Comparison of ENCODE assay signal across 23 cellular contexts in genomic region chr10:132959296-132959961, GRCh38. TPM values are rescaled to one million over a fixed set of nuclear protein-coding genes. Genes with fewer than 3 reads are reported as not detected.
A peak's percentile ranks its signal among the peaks of the same experiment; 100 is the strongest.
DNase-seq lines count a peak whose midpoint lies in the region; ATAC-seq, FAIRE-seq and TF ChIP-seq lines count a peak whose summit lies in the region.
"Had no signal": no experiment of that assay in that cellular context is flagged by ENCODE, and none has a peak within 500 bp of the region (broad histone marks: within the 10 kb centered on the region; RNA-seq: fewer than 3 reads in every experiment).

No MANE protein-coding gene starts in this region.

- DNase-seq in activated CD8-positive, alpha-beta memory T cell treated with anti-CD3 and anti-CD28 coated beads, Interleukin-2, amount 50 U/mL, for 48 hours, result peak; percentile 42
- no peak for DNase-seq in activated CD8-positive, alpha-beta memory T cell treated with anti-CD3 and anti-CD28 coated beads, Interleukin-2, amount 50 U/mL, for 4 hours
- no peak for DNase-seq in A549 (ENCODE audit: low read depth in 1 of 2, low spot score in 1 of 2)
- no peak for DNase-seq in neuronal stem cell (ENCODE audit: low spot score)
- no peak for DNase-seq in AG20443 (ENCODE audit: low spot score)
- DNase-seq in caudate nucleus (lab: John Stamatoyannopoulos, UW), result no peak
- no peak for DNase-seq in nephron progenitor cell
- DNase-seq: Calu3; CD8-positive, alpha-beta T cell; DMS79; MM.1S; NCI-H1092; NCI-H1436 treated with DMSO at 0.1 percent for 48 hours; NCI-H2029; NCI-H345; NCI-H524 treated with DMSO at 0.1 percent for 48 hours; PC-9 had no signal

- no peak overlapping the region for H2BK12ac ChIP-seq in neuronal stem cell (ENCODE audit: low read length)

- no peak for TF ChIP-seq RAD21 in A549 (conservative IDR thresholded peaks at IDR 0.05 in 1 of 2, IDR thresholded peaks at IDR 0.05 in 1 of 2)

- peak overlapping the region; percentile 6 for H2AK5ac ChIP-seq in neuronal stem cell (ENCODE audit: low read depth, low read length)

- peak overlapping the region; percentile 41 for H2BK120ac ChIP-seq in neuronal stem cell (ENCODE audit: low read depth, low read length)

- H3K4me2 ChIP-seq in A549, result no peak overlapping the region
- H3K4me2 ChIP-seq in neuronal stem cell (ENCODE audit: insufficient read depth, low read length, poor library complexity, severe bottlenecking), result no peak overlapping the region
- H3K4me2 ChIP-seq: PC-9 had no signal

- H3K9me3 ChIP-seq in A549 (no peaks in the 10 kb centered on the region), HEK293 (ENCODE audit: control insufficient read depth, insufficient read depth, low read depth, low read length) (no peaks in the 10 kb centered on the region), neuronal stem cell (replicated peaks in 1 of 2; ENCODE audit: control insufficient read depth in 2 of 2, insufficient read depth in 1 of 2, low read depth in 1 of 2, low read length in 2 of 2) (no peaks in the 10 kb centered on the region)
- H3K9me3 ChIP-seq: BLaER1 treated with 17β-estradiol and CSF1 and Interleukin-3, amounts not matched to agents 10 nM and 100 nM; SJSA1 had no signal

- no peak overlapping the region for H3K4me3 Mint-ChIP-seq in nephron progenitor cell
- H3K4me3 Mint-ChIP-seq: CD8-positive, alpha-beta T cell had no signal

- peaks cover 39% of the 10 kb centered on the region for H3K4me1 Mint-ChIP-seq in nephron progenitor cell

- H3K27ac ChIP-seq in A549 (no peak overlapping the region), HEK293 (ENCODE audit: extremely low read depth, low read depth, low read length) (no peak overlapping the region), neuronal stem cell (replicated peaks; ENCODE audit: low read length) (no peak overlapping the region), caudate nucleus (ENCODE audit: low read depth, low read length) (no peak overlapping the region)
- H3K27ac ChIP-seq: BLaER1 treated with 17β-estradiol and CSF1 and Interleukin-3, amounts not matched to agents 10 nM and 100 nM; PC-9; SJSA1 had no signal

- CTCF ChIA-PET in A549 (lab: Yijun Ruan, JAX), result interaction anchor here (1.1 to 1.5 kb wide), 3 partner anchors 18 to 20 kb away, joined by 3 to 4 read pairs (median 3); no protein-coding TSS in a partner anchor
- CTCF ChIA-PET in HEK293 (lab: Yijun Ruan, JAX), result no interaction called here

- H3K27ac Mint-ChIP-seq in nephron progenitor cell, result no peak overlapping the region
- H3K27ac Mint-ChIP-seq: CD8-positive, alpha-beta T cell; IgD-negative memory B cell had no signal

- WGBS in A549 (ENCODE audit: missing lambda C conversion rate), result 62% methylated on average over 9 of the region's 20 CpGs
- no CpG with 5 or more reads among the region's 20 CpGs for WGBS in neuronal stem cell (ENCODE audit: extremely low coverage in 2 of 2, insufficient read length in 2 of 2, insufficient replicate concordance in 1 of 2), 2 donors

- peaks cover 36% of the 10 kb centered on the region for H3K27me3 Mint-ChIP-seq in nephron progenitor cell (ENCODE audit: low read depth, poor library complexity)

- H3K36me3 ChIP-seq in HEK293 (ENCODE audit: control insufficient read depth in 2 of 2, insufficient read depth in 1 of 2, low read length in 2 of 2), result peaks cover 0 to 6% of the 10 kb centered on the region in 2 experiments; a peak in 2 of 3 replicates
- H3K36me3 ChIP-seq in neuronal stem cell (replicated peaks in 1 of 2; ENCODE audit: control insufficient read depth in 2 of 2, insufficient read depth in 2 of 2, low read length in 2 of 2), result no peaks in the 10 kb centered on the region
- H3K36me3 ChIP-seq: BLaER1 treated with 17β-estradiol and CSF1 and Interleukin-3, amounts not matched to agents 10 nM and 100 nM; SJSA1 had no signal

- TF ChIP-seq POLR2A in A549 (IDR thresholded peaks at IDR 0.05; ENCODE audit: low read length), result no peak

- peak overlapping the region; percentile 58 for H3K23ac ChIP-seq in neuronal stem cell (ENCODE audit: low read depth, low read length, poor library complexity)

- TF ChIP-seq EP300 in A549 (IDR thresholded peaks at IDR 0.05), result no peak

- no peak overlapping the region for H2AFZ ChIP-seq in neuronal stem cell (ENCODE audit: low read length)
- H2AFZ ChIP-seq: PC-9 had no signal

- H2BK5ac ChIP-seq in neuronal stem cell (ENCODE audit: low read length), result no peak overlapping the region

- no peaks in the 10 kb centered on the region for H3K9me3 Mint-ChIP-seq in nephron progenitor cell
- H3K9me3 Mint-ChIP-seq: CD8-positive, alpha-beta T cell; IgD-negative memory B cell had no signal

- no peak overlapping the region for H3K4me3 ChIP-seq in A549
- H3K4me3 ChIP-seq in HEK293 (ENCODE audit: low read depth, low read length), result no peak overlapping the region
- no peak overlapping the region for H3K4me3 ChIP-seq in neuronal stem cell (ENCODE audit: low read length in 2 of 2)
- H3K4me3 ChIP-seq: BLaER1 treated with 17β-estradiol and CSF1 and Interleukin-3, amounts not matched to agents 10 nM and 100 nM; PC-9; SJSA1 had no signal

- H3K27me3 ChIP-seq in neuronal stem cell (ENCODE audit: control insufficient read depth in 3 of 3, insufficient read depth in 3 of 3, low read depth in 1 of 3, low read length in 3 of 3), result peaks cover 0 to 54% (median 4%) of the 10 kb centered on the region in 3 experiments

- TF ChIP-seq CTCF in A549 (IDR thresholded peaks at IDR 0.05), result no peak
- TF ChIP-seq CTCF in HEK293 (tag by site-specific recombination; IDR thresholded peaks at IDR 0.05), result no peak
- no peak for TF ChIP-seq CTCF in nephron progenitor cell (IDR thresholded peaks at IDR 0.05)

- H3K36me3 Mint-ChIP-seq in nephron progenitor cell (ENCODE audit: low read depth), result no peaks in the 10 kb centered on the region
- H3K36me3 Mint-ChIP-seq: IgD-negative memory B cell had no signal

- no peak overlapping the region for H4K91ac ChIP-seq in neuronal stem cell (ENCODE audit: low read depth, low read length, poor library complexity)

- H3K9ac ChIP-seq in neuronal stem cell (ENCODE audit: low read depth, low read length, poor library complexity), result peak overlapping the region; percentile 21
- H3K9ac ChIP-seq: BLaER1 treated with 17β-estradiol and CSF1 and Interleukin-3, amounts not matched to agents 10 nM and 100 nM had no signal

- ATAC-seq in A549, result no peak; a peak in 1 of 6 replicates
- ATAC-seq: CD8-positive, alpha-beta T cell had no signal

- H3K79me1 ChIP-seq in neuronal stem cell (ENCODE audit: low read depth, low read length), result no peaks in the 10 kb centered on the region

- POLR2A ChIA-PET in A549 (lab: Yijun Ruan, JAX), result no interaction called here
- POLR2A ChIA-PET in HEK293 (lab: Yijun Ruan, JAX), result no interaction called here

- no peak overlapping the region for H2BK15ac ChIP-seq in neuronal stem cell (ENCODE audit: low read length)

- no peak overlapping the region for H3K18ac ChIP-seq in neuronal stem cell (ENCODE audit: low read length)

- H3K4ac ChIP-seq in neuronal stem cell (ENCODE audit: low read length), result no peak overlapping the region

- H3K4me1 ChIP-seq in A549 (no peaks in the 10 kb centered on the region), HEK293 (ENCODE audit: control insufficient read depth, insufficient read depth, low read length) (no peaks in the 10 kb centered on the region), neuronal stem cell (ENCODE audit: control insufficient read depth in 2 of 2, insufficient read depth in 1 of 2, low read depth in 1 of 2, low read length in 2 of 2) (peaks cover 5 to 8% of the 10 kb centered on the region in 2 donors)

- no peak for FAIRE-seq in A549 (lab: Jason Lieb, UNC)
- FAIRE-seq: A204.1, HTR-8/SVneo had no signal

- no peak overlapping the region for H3K14ac ChIP-seq in neuronal stem cell (ENCODE audit: low read length)

- no peak overlapping the region for H4K8ac ChIP-seq in neuronal stem cell (ENCODE audit: low read depth, low read length)

TF ChIP-seq in A549, 52 proteins besides CTCF, POLR2A, EP300 and RAD21:
- TF ChIP-seq MAFK (IDR thresholded peaks at IDR 0.05; ENCODE audit: partially characterized antibody) (peak; percentile 11), PHF8 (IDR thresholded peaks at IDR 0.05; ENCODE audit: borderline replicate concordance, low read depth) (no peak)

TF ChIP-seq in HEK293, 187 proteins besides CTCF, POLR2A, EP300 and RAD21 (continues in another document):
- no peak for TF ChIP-seq PRDM6 (tag by site-specific recombination; IDR thresholded peaks at IDR 0.05)
- TF ChIP-seq ZIC2 (tag by site-specific recombination; IDR thresholded peaks at IDR 0.05), result no peak
- TF ChIP-seq SCRT2 (tag by site-specific recombination; IDR thresholded peaks at IDR 0.05), result peak; percentile 71
- no peak for TF ChIP-seq ZNF488 (tag by site-specific recombination; IDR thresholded peaks at IDR 0.05)
- TF ChIP-seq SCRT1 (tag by site-specific recombination; IDR thresholded peaks at IDR 0.05; ENCODE audit: borderline replicate concordance), result peak; percentile 50; the same call in 1 of the 2 replicates
- TF ChIP-seq GLIS2 (tag by site-specific recombination; IDR thresholded peaks at IDR 0.05), result peak; percentile 36; the same call in 1 of the 2 replicates

RNA-seq across cellular contexts. Expression of gene CFAP46, which starts 17.1 kb away (rescaled TPM):
- polyA plus RNA-seq in A549 (2011; rRNA removed) (0.42 and 0.88 TPM in 2 replicates), A549 (2017; fragmentation: RNase III; extraction: RNeasy Plus Mini Kit Qiagen cat#74134 plus additional on column Dnase treatment) (1.5 to 1.8 TPM (median 1.6 TPM) in 3 replicates)
- 1.1 TPM in 2 replicates for polyA plus RNA-seq in A549 (2012; cell fraction: cytosol; rRNA removed)
- 0.50 and 0.60 TPM in 2 replicates for polyA plus RNA-seq in A549 (2012; cell fraction: nucleus; rRNA removed)
- polyA minus RNA-seq in A549 (2011; rRNA and poly(A)+ RNA removed), result 0.39 and 0.79 TPM in 2 replicates
- 1.5 TPM for polyA plus RNA-seq in neuronal stem cell (2013, experiment 1 of 2)
- 1.4 TPM for polyA plus RNA-seq in neuronal stem cell (2013, experiment 2 of 2)
- polyA plus RNA-seq: IgD-negative memory B cell had no signal
